In genomic region chr3:11770477-11771381, GRCh38 we compare ENCODE assay signal across 8 cellular contexts.
DNase-seq lines count a peak whose midpoint lies in the region; TF ChIP-seq lines count a peak whose summit lies in the region.

No MANE protein-coding gene starts in this region.

- no peaks in the 10 kb centered on the region for H3K9me3 ChIP-seq in skeletal muscle satellite cell (replicated peaks; ENCODE audit: low read length)

- H3K36me3 Mint-ChIP-seq in HFFc6 (ENCODE audit: low read depth): no peaks in the 10 kb centered on the region

- H3K4me2 ChIP-seq in skeletal muscle satellite cell (ENCODE audit: low read length): peak overlapping the region; percentile 49

- peak; percentile 90 for DNase-seq in GM10248 (ENCODE audit: extremely low spot score)
- peak; percentile 83 for DNase-seq in HFFc6
- peak; percentile 70 for DNase-seq in NCI-H1048 (lab: John Stamatoyannopoulos, UW)
- DNase-seq in T-helper 22 cell (ENCODE audit: low read depth): peak; percentile 73
- DNase-seq in astrocyte of the spinal cord (ENCODE audit: low read depth, low spot score): peak; percentile 86
- peak; percentile 92 for DNase-seq in iPS DF 19.7 (ENCODE audit: low read depth, low spot score)
- DNase-seq in SW 1271 (lab: John Stamatoyannopoulos, UW): no peak

- H3K36me3 ChIP-seq in skeletal muscle satellite cell (ENCODE audit: insufficient read depth, low read length): no peaks in the 10 kb centered on the region

- peak overlapping the region; percentile 48 for H3K27ac Mint-ChIP-seq in HFFc6

- no peak overlapping the region for H3K9ac ChIP-seq in skeletal muscle satellite cell (ENCODE audit: low read depth, low read length)

- H3K4me3 ChIP-seq in astrocyte of the spinal cord (ENCODE audit: low read depth, low read length) (no peak overlapping the region), skeletal muscle satellite cell (ENCODE audit: low read length) (peak overlapping the region; percentile 34)

- H3K4me1 ChIP-seq in skeletal muscle satellite cell (ENCODE audit: control insufficient read depth, insufficient read depth, low read length): peaks cover 10% of the 10 kb centered on the region

- no peaks in the 10 kb centered on the region for H3K9me3 Mint-ChIP-seq in HFFc6

- peaks cover 27% of the 10 kb centered on the region for H3K27me3 ChIP-seq in skeletal muscle satellite cell (ENCODE audit: control insufficient read depth, insufficient read depth, low read length)

- CTCF ChIA-PET in GM10248 (lab: Yijun Ruan, JAX): interaction anchor here (0.7 to 1.5 kb wide), 3 partner anchors 9 to 113 kb away, joined by 3 read pairs; no protein-coding TSS in a partner anchor

- peaks cover 8% of the 10 kb centered on the region for H3K27me3 Mint-ChIP-seq in HFFc6 (ENCODE audit: insufficient read depth)

- TF ChIP-seq CTCF in GM10248 (IDR thresholded peaks at IDR 0.05; ENCODE audit: control extremely low read depth, extremely low read depth, low read depth, missing control alignments): no peak
- no peak for TF ChIP-seq CTCF in HFFc6 (IDR thresholded peaks at IDR 0.05)
- TF ChIP-seq CTCF in astrocyte of the spinal cord (IDR thresholded peaks at IDR 0.05; ENCODE audit: low read depth, low read length): no peak

- POLR2A ChIA-PET in GM10248 (lab: Yijun Ruan, JAX): no interaction called here

- H3K4me1 Mint-ChIP-seq in HFFc6 (ENCODE audit: low read depth): peaks cover 32% of the 10 kb centered on the region

- peak overlapping the region; percentile 47 for H3K4me3 Mint-ChIP-seq in HFFc6

- in situ Hi-C loops in astrocyte of the spinal cord (cut with HindIII; ENCODE audit: low sequenced_read_pairs): no loop called here

Comparison
In these comparisons a context has a peak if more than half of its experiments do, and no peak if none do; other contexts are left out.
1. DNase-seq: peak in GM10248 (single experiment), HFFc6 (single experiment), NCI-H1048 (single experiment), T-helper 22 cell (single experiment), astrocyte of the spinal cord (single experiment) and iPS DF 19.7 (single experiment); none in SW 1271 (0 of 2).